Comparison of ENCODE assay signal across 8 cellular contexts in the genomic region with DNA sequence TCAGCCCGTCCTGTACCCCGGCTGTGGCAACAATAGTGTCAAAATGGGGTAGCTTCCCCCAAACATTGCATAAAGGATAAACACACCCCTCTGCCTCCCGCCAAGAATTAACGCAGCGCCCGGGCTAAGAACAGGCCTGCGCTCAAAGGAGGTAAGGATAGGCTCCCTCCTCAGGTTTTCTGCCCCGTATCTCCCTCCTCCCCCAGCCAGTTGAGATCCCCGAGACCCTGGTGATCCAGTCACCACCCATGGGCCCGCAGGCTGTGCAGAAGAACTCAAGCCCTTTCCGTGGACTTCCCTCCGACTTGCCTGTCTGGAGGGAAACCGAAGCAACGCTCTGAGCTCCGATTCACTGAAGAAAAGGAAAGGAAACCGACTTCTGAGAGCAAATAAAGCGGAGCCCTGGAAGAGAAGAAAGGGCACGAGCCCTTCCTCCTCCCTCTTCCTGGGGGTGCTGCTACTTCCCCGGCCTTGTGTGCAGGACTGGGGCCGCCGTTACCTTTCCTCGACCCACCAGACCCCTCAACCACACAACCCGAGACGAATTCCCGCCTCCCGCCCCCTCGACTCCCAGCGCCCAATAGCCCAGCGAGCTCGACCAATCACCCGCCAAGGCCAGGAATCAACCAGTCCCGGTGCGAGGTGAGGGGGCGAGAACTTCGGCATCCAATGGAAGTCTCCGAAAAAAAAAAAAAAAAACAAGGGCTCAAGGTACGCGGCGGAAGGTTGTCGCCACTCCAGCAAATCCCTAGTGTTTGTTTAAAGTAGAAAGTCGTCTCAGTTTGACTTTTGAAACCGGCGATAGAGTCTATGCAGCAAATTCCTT. TPM values are rescaled to one million over a fixed set of nuclear protein-coding genes. Genes with fewer than 3 reads are reported as not detected.
DNase-seq lines count a peak whose midpoint lies in the region; ATAC-seq lines count a peak whose summit lies in the region.

A gene (minus strand): TSS at position 554 of the 826 bp plus-strand sequence. CDS start 1,989 bp downstream, outside the sequence.

- H3K9ac ChIP-seq in endocrine pancreas (ENCODE audit: control insufficient read depth, insufficient read depth, low read length) (peak within 1 kb of the TSS; percentile 55), mesendoderm (ENCODE audit: low read length) (peak within 1 kb of the TSS; percentile 95)

- peak within 1 kb of the TSS; percentile 81 for H3K56ac ChIP-seq in mesendoderm (ENCODE audit: low read length)

- H3K79me1 ChIP-seq in mesendoderm (ENCODE audit: low read length) = no peaks in the 10 kb centered on the region

- H3K79me2 ChIP-seq in mesendoderm (ENCODE audit: control insufficient read depth, insufficient read depth, low read length) = no peaks in the 10 kb centered on the region

- H4K5ac ChIP-seq in mesendoderm (ENCODE audit: low read length) = no peak within 1 kb of the TSS

- H3K23ac ChIP-seq in mesendoderm (ENCODE audit: low read length) = no peak within 1 kb of the TSS

- peak within 1 kb of the TSS; percentile 90 for H4K8ac ChIP-seq in mesendoderm (ENCODE audit: low read depth, low read length)

- H3K4me3 ChIP-seq in endocrine pancreas (ENCODE audit: control insufficient read depth, insufficient read depth, low read length) (peak within 1 kb of the TSS; percentile 93), mesendoderm (ENCODE audit: low read length) (peak within 1 kb of the TSS; percentile 90)

- H3K36me3 ChIP-seq in endocrine pancreas (ENCODE audit: control insufficient read depth, insufficient read depth, low read length) (no peaks in the 10 kb centered on the region), mesendoderm (ENCODE audit: control insufficient read depth, insufficient read depth, low read length) (no peaks in the 10 kb centered on the region)

- no peaks in the 10 kb centered on the region for H3K9me3 ChIP-seq in endocrine pancreas (ENCODE audit: control insufficient read depth, low read length)

- no peak within 1 kb of the TSS for H2AK5ac ChIP-seq in mesendoderm (ENCODE audit: low read length)

- ATAC-seq in GM21367 (IDR thresholded peaks at IDR 0.05; ENCODE audit: unreplicated experiment) = peak; percentile 85

- peak within 1 kb of the TSS; percentile 92 for H3K4me2 ChIP-seq in mesendoderm (ENCODE audit: low read length)

- peak within 1 kb of the TSS; percentile 85 for H3K4ac ChIP-seq in mesendoderm (ENCODE audit: low read depth, low read length)

- H2BK15ac ChIP-seq in mesendoderm (replicated peaks; ENCODE audit: low read depth) = no peak within 1 kb of the TSS

- H3K27me3 ChIP-seq in endocrine pancreas (ENCODE audit: control insufficient read depth, insufficient read depth, low read length) = no peaks in the 10 kb centered on the region
- H3K27me3 ChIP-seq in mesendoderm (ENCODE audit: insufficient read depth, low read length, poor library complexity) = no peaks in the 10 kb centered on the region

- no peak within 1 kb of the TSS for H2BK120ac ChIP-seq in mesendoderm (ENCODE audit: low read depth, low read length)

- peak within 1 kb of the TSS; percentile 5 for H3K18ac ChIP-seq in mesendoderm (ENCODE audit: low read length)

- H2BK5ac ChIP-seq in mesendoderm (ENCODE audit: low read length) = peak within 1 kb of the TSS; percentile 42

- no peaks in the 10 kb centered on the region for H3K4me1 ChIP-seq in endocrine pancreas (ENCODE audit: control insufficient read depth, insufficient read depth, low read length)
- H3K4me1 ChIP-seq in mesendoderm (ENCODE audit: control insufficient read depth, low read depth, low read length) = peaks cover 2% of the 10 kb centered on the region

- H3K27ac ChIP-seq in mesendoderm (ENCODE audit: low read depth, low read length) = peak within 1 kb of the TSS; percentile 63

- DNase-seq in COLO829 (ENCODE audit: low spot score) = peak; percentile 90
- DNase-seq in HT1080 (ENCODE audit: low read depth) = peak; percentile 97
- DNase-seq in NOMO-1 (lab: John Stamatoyannopoulos, UW; ENCODE audit: unreplicated experiment in 2 of 2) = peak; percentile 90 to 92
- peak; percentile 91 for DNase-seq in activated CD8-positive, alpha-beta memory T cell treated with anti-CD3 and anti-CD28 coated beads for 24 hours
- peak; percentile 99 for DNase-seq in mesendoderm
- peak; percentile 73 for DNase-seq in stimulated activated CD8-positive, alpha-beta memory T cell treated with anti-CD3 and anti-CD28 coated beads, Interleukin-12 subunit alpha, Interleukin-12 subunit beta, amount 100 ng/mL, for 4 hours (ENCODE audit: low read depth)

- WGBS in mesendoderm (ENCODE audit: extremely low coverage, insufficient coverage, low lambda C conversion rate) = no CpG with 5 or more reads among the region's 43 CpGs

RNA-seq across cellular contexts. Expression of the gene that starts here (rescaled TPM):
- total RNA-seq in HT1080 (2014; rRNA removed; shearing (Covaris generic)) = 8.8 TPM in 2 replicates
- polyA plus RNA-seq in HT1080 (2015; cell fraction: cytosol; rRNA removed) = 3.9 and 5.8 TPM in 2 replicates
- 23.7 and 28.9 TPM in 2 replicates for polyA plus RNA-seq in HT1080 (2015; cell fraction: nucleus; rRNA removed)
- polyA plus RNA-seq in mesendoderm (2013, experiment 1 of 2) = 10.7 TPM
- 10.4 TPM for polyA plus RNA-seq in mesendoderm (2013, experiment 2 of 2)

Comparison
In these comparisons a context has a peak if more than half of its experiments do, and no peak if none do; other contexts are left out.
1. Peak in every context shown above with its lines: DNase-seq, ATAC-seq, H3K4me3 ChIP-seq and H3K27ac ChIP-seq.